ENCODE assay signal across 1 cellular context in genomic region chr14:69391400-69391799, GRCh38.
TF ChIP-seq lines count a peak whose summit lies in the region.

No MANE protein-coding gene starts in this region.

TF ChIP-seq in HepG2, 621 proteins besides CTCF, POLR2A, EP300 and RAD21:
- TF ChIP-seq TEAD3 (CRISPR knock-in tag; optimal IDR thresholded peaks at IDR 0.05; ENCODE audit: borderline replicate concordance): peak; percentile 59
- peak; percentile 36; the same call in 1 of the 2 replicates for TF ChIP-seq ZBTB38 (CRISPR knock-in tag; IDR thresholded peaks at IDR 0.05)
- peak; percentile 57; the same call in 1 of the 2 replicates for TF ChIP-seq ZNF362 (CRISPR knock-in tag; IDR thresholded peaks at IDR 0.05; ENCODE audit: borderline replicate concordance)
TF ChIP-seq in HepG2: peak in this region for 3; not testable (repeated sequence) for 618.
